ENCODE assay signal across 18 cellular contexts in the genomic region with DNA sequence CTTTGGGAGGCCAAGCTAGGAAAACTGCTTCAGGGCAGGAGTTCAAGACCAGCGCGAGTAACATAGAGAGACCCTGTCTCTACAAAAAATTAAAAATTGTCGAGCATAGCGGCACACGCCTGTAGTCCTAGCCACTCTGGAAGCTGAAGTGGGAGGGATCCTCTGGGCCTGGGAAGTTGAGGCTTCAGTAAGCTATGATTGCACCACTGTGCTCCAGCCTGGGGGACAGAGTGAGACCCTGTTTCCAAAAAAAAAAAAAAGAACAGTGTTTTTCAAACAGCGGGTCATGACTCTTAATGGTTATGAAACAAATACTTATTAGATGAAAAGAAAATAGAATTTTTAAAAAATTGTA. TPM values are rescaled to one million over a fixed set of nuclear protein-coding genes. Genes with fewer than 3 reads are reported as not detected.
DNase-seq lines count a peak whose midpoint lies in the region; ATAC-seq and TF ChIP-seq lines count a peak whose summit lies in the region.
"Had no signal": no experiment of that assay in that cellular context is flagged by ENCODE, and none has a peak within 500 bp of the region (broad histone marks: within the 10 kb centered on the region; RNA-seq: fewer than 3 reads in every experiment).

No MANE protein-coding gene starts in this region.

- H3K4me1 Mint-ChIP-seq in CD4-positive, alpha-beta memory T cell, result peaks cover 29 to 70% (median 50%) of the 10 kb centered on the region in 4 donors
- H3K4me1 Mint-ChIP-seq in central memory CD8-positive, alpha-beta T cell, result peaks cover 50% of the 10 kb centered on the region
- peaks cover 25% of the 10 kb centered on the region for H3K4me1 Mint-ChIP-seq in progenitor cell of endocrine pancreas (ENCODE audit: low read depth)

- H3K4me3 Mint-ChIP-seq in CD4-positive, alpha-beta memory T cell, result peak overlapping the region; percentile 18 to 92 (median 88)
- H3K4me3 Mint-ChIP-seq in central memory CD8-positive, alpha-beta T cell, result peak overlapping the region; percentile 86
- H3K4me3 Mint-ChIP-seq in progenitor cell of endocrine pancreas (ENCODE audit: low read depth), result no peak overlapping the region

- no peak for ATAC-seq in central memory CD8-positive, alpha-beta T cell (replicated peaks; ENCODE audit: extremely low read depth, poor library complexity, severe bottlenecking)
- no peak for ATAC-seq in GM19324 (IDR thresholded peaks at IDR 0.05; ENCODE audit: low FRiP score, unreplicated experiment)
- ATAC-seq in GM21381 (IDR thresholded peaks at IDR 0.05; ENCODE audit: unreplicated experiment), result no peak
- ATAC-seq: GM12878, HCT116, sciatic nerve had no signal

- no peaks in the 10 kb centered on the region for H3K9me3 ChIP-seq in CD4-positive, alpha-beta memory T cell (ENCODE audit: control insufficient read depth in 1 of 2, low read length in 2 of 2)
- H3K9me3 ChIP-seq in KOPT-K1 (ENCODE audit: insufficient read depth, low read length, poor library complexity, severe bottlenecking), result no peaks in the 10 kb centered on the region

- no peak overlapping the region for H3K4me3 ChIP-seq in CD4-positive, alpha-beta memory T cell (ENCODE audit: low read length in 2 of 2)
- H3K4me3 ChIP-seq: GM12878 had no signal

- H3K4me1 ChIP-seq in CD4-positive, alpha-beta memory T cell (ENCODE audit: insufficient read depth, low read length), result peaks cover 74% of the 10 kb centered on the region

- TF ChIP-seq CTCF in progenitor cell of endocrine pancreas (IDR thresholded peaks at IDR 0.05; ENCODE audit: unreplicated experiment), result no peak

- peak overlapping the region; percentile 2 for H3K27ac ChIP-seq in CD4-positive, alpha-beta memory T cell (ENCODE audit: low read depth, low read length)
- peak overlapping the region; percentile 6 for H3K27ac ChIP-seq in KOPT-K1 (ENCODE audit: low read depth, low read length, poor library complexity, severe bottlenecking)

- peaks cover 0 to 6% (median 0%) of the 10 kb centered on the region in 8 donors for H3K9me3 Mint-ChIP-seq in CD4-positive, alpha-beta memory T cell
- H3K9me3 Mint-ChIP-seq in central memory CD8-positive, alpha-beta T cell, result no peaks in the 10 kb centered on the region
- no peaks in the 10 kb centered on the region for H3K9me3 Mint-ChIP-seq in progenitor cell of endocrine pancreas (ENCODE audit: low read depth)
- H3K9me3 Mint-ChIP-seq: activated naive CD8-positive, alpha-beta T cell treated with anti-CD3 and anti-CD28 coated beads, Interleukin-2, amount 10 ng/mL, durations not matched to agents 7 days and 5 days had no signal

- no peaks in the 10 kb centered on the region for H3K27me3 Mint-ChIP-seq in CD4-positive, alpha-beta memory T cell
- H3K27me3 Mint-ChIP-seq in central memory CD8-positive, alpha-beta T cell, result no peaks in the 10 kb centered on the region
- no peaks in the 10 kb centered on the region for H3K27me3 Mint-ChIP-seq in progenitor cell of endocrine pancreas
- H3K27me3 Mint-ChIP-seq: activated naive CD8-positive, alpha-beta T cell treated with anti-CD3 and anti-CD28 coated beads, Interleukin-2, amount 10 ng/mL, durations not matched to agents 7 days and 5 days had no signal

- H3K27me3 ChIP-seq in CD4-positive, alpha-beta memory T cell (ENCODE audit: insufficient read depth, low read length), result no peaks in the 10 kb centered on the region

- no peak for DNase-seq in CD4-positive, alpha-beta memory T cell
- DNase-seq in central memory CD8-positive, alpha-beta T cell (ENCODE audit: low spot score in 2 of 2), result no peak
- DNase-seq in progenitor cell of endocrine pancreas (ENCODE audit: low spot score, unreplicated experiment) (no peak), hypothalamus (lab: John Stamatoyannopoulos, UW) (no peak)
- no peak for DNase-seq in effector CD4-positive, alpha-beta T cell
- DNase-seq: activated naive CD8-positive, alpha-beta T cell treated with anti-CD3 and anti-CD28 coated beads, Interleukin-2, amount 10 ng/mL, durations not matched to agents 7 days and 5 days; caudate nucleus; KBM-7; NCI-H1105; occipital lobe; SIG-M5; stimulated activated CD4-positive, alpha-beta T cell treated with anti-CD3 and anti-CD28 coated beads, Interleukin-4, amount 100 ng/mL, for 4 hours had no signal

- POLR2A ChIA-PET in CD4-positive, alpha-beta memory T cell (lab: Charles Lee; ENCODE audit: partially characterized antibody), result interaction anchor here (0.6 to 21.6 kb wide), 13 partner anchors 9 to 1166 kb away, joined by 3 to 961 read pairs (median 13); a partner anchor contains a TSS

- H3K36me3 Mint-ChIP-seq in CD4-positive, alpha-beta memory T cell, result peaks cover 10 to 25% of the 10 kb centered on the region in 2 donors
- peaks cover 29% of the 10 kb centered on the region for H3K36me3 Mint-ChIP-seq in central memory CD8-positive, alpha-beta T cell (ENCODE audit: insufficient read depth)
- H3K36me3 Mint-ChIP-seq in progenitor cell of endocrine pancreas (ENCODE audit: insufficient read depth), result peaks cover 2% of the 10 kb centered on the region

- intact Hi-C loops in CD4-positive, alpha-beta memory T cell (cut with micrococcal nuclease), result no loop called here

- H3K27ac Mint-ChIP-seq in CD4-positive, alpha-beta memory T cell, result peak overlapping the region; percentile 66 to 96 (median 86)
- H3K27ac Mint-ChIP-seq in central memory CD8-positive, alpha-beta T cell (ENCODE audit: low read depth), result peak overlapping the region; percentile 83
- H3K27ac Mint-ChIP-seq in progenitor cell of endocrine pancreas, result peak overlapping the region; percentile 82

- CTCF ChIA-PET in CD4-positive, alpha-beta memory T cell (lab: Charles Lee; ENCODE audit: partially characterized antibody), result interaction anchor here (1.0 to 3.8 kb wide), 7 partner anchors 15 to 81 kb away, joined by 3 to 37 read pairs (median 6); no protein-coding TSS in a partner anchor

- no peaks in the 10 kb centered on the region for H3K36me3 ChIP-seq in CD4-positive, alpha-beta memory T cell (ENCODE audit: insufficient read depth, low read length)
- peaks cover 3% of the 10 kb centered on the region; the same call in 1 of the 2 replicates for H3K36me3 ChIP-seq in KOPT-K1 (ENCODE audit: insufficient read depth, low read length)

RNA-seq across cellular contexts. Expression of a gene that starts 2.3 kb away (rescaled TPM):
- 100 to 1,000 TPM; 380 to 390 TPM for total RNA-seq in CD4-positive, alpha-beta memory T cell
- 100 to 1,000 TPM; 271 to 370 TPM for polyA plus RNA-seq in CD4-positive, alpha-beta memory T cell
- 30.1 and 33.3 TPM in 2 replicates for total RNA-seq in progenitor cell of endocrine pancreas

RNA-seq across cellular contexts. Expression of a gene that starts 56.2 kb away (rescaled TPM):
- total RNA-seq in CD4-positive, alpha-beta memory T cell, result 100 to 1,000 TPM; 181 to 183 TPM
- 10 to 100 TPM; 35.4 to 55.1 TPM for polyA plus RNA-seq in CD4-positive, alpha-beta memory T cell
- 54.1 and 54.9 TPM in 2 replicates for total RNA-seq in progenitor cell of endocrine pancreas

Comparison
In these comparisons a context has a peak if more than half of its experiments do, and no peak if none do; other contexts are left out.
1. RNA of a gene that starts 2.3 kb away (total RNA-seq): 380 to 390 TPM in CD4-positive, alpha-beta memory T cell; 30.1 to 33.3 TPM in progenitor cell of endocrine pancreas; every median in the first group is over 10 times any median in the second.
2. Peak in every context shown above with its lines, with median percentiles within 50 percentile points of each other: H3K27ac Mint-ChIP-seq.